In genomic region chr20:5135363-5136012, GRCh38 we compare ENCODE assay signal across 12 cellular contexts. TPM values are rescaled to one million over a fixed set of nuclear protein-coding genes. Genes with fewer than 3 reads are reported as not detected.
DNase-seq lines count a peak whose midpoint lies in the region; ATAC-seq and TF ChIP-seq lines count a peak whose summit lies in the region.
"Had no signal": no experiment of that assay in that cellular context is flagged by ENCODE, and none has a peak within 500 bp of the region (broad histone marks: within the 10 kb centered on the region; RNA-seq: fewer than 3 reads in every experiment).

No MANE protein-coding gene starts in this region.

- peaks cover 11% of the 10 kb centered on the region for H3K36me3 Mint-ChIP-seq in activated B cell treated with CpG ODN at 0.5 μM for 24 hours (ENCODE audit: low read depth)
- H3K36me3 Mint-ChIP-seq: immature natural killer cell had no signal

- H3K4me3 Mint-ChIP-seq in activated B cell treated with CpG ODN at 0.5 μM for 24 hours, result no peak overlapping the region
- H3K4me3 Mint-ChIP-seq: dendritic cell treated with granulocyte-macrophage colony-stimulating factor and Interleukin-4, amounts not matched to agents 40 ng/mL and 50 ng/mL, for 4 days; immature natural killer cell had no signal

- H3K27ac ChIP-seq in iPS-20b (ENCODE audit: low read length), result peak overlapping the region; percentile 11

- no peaks in the 10 kb centered on the region for H3K27me3 Mint-ChIP-seq in activated B cell treated with CpG ODN at 0.5 μM for 24 hours
- H3K27me3 Mint-ChIP-seq: dendritic cell treated with granulocyte-macrophage colony-stimulating factor and Interleukin-4, amounts not matched to agents 40 ng/mL and 50 ng/mL, for 4 days had no signal

- DNase-seq in activated B cell treated with CpG ODN at 0.5 μM for 24 hours (no peak), superior temporal gyrus (ENCODE audit: extremely low spot score) (peak; percentile 75), NCI-H524 (lab: John Stamatoyannopoulos, UW) (no peak), DMS53 (lab: John Stamatoyannopoulos, UW) (no peak), DMS153 (lab: John Stamatoyannopoulos, UW) (no peak)
- DNase-seq: activated T-cell treated with anti-CD3 and anti-CD28 coated beads for 4 hours; immature natural killer cell; stimulated activated naive CD4-positive, alpha-beta T cell treated with Interleukin-2 at 50 U/mL for 16 hours had no signal

- H3K9ac ChIP-seq in iPS-20b (ENCODE audit: low read depth, low read length), result no peak overlapping the region

- H3K9me3 Mint-ChIP-seq in activated B cell treated with CpG ODN at 0.5 μM for 24 hours, result no peaks in the 10 kb centered on the region
- H3K9me3 Mint-ChIP-seq: dendritic cell treated with granulocyte-macrophage colony-stimulating factor and Interleukin-4, amounts not matched to agents 40 ng/mL and 50 ng/mL, for 4 days; immature natural killer cell had no signal

- H3K4me1 ChIP-seq in iPS-20b (ENCODE audit: insufficient read depth, low read length), result 0 out of 2 replicates have a peak, but pooled peaks cover 5% of the 10 kb centered on the region

- no peak overlapping the region for H3K4me3 ChIP-seq in iPS-20b (ENCODE audit: low read length)
- H3K4me3 ChIP-seq: SJSA1 had no signal

- H3K27ac Mint-ChIP-seq in activated B cell treated with CpG ODN at 0.5 μM for 24 hours, result no peak overlapping the region
- H3K27ac Mint-ChIP-seq: dendritic cell treated with granulocyte-macrophage colony-stimulating factor and Interleukin-4, amounts not matched to agents 40 ng/mL and 50 ng/mL, for 4 days had no signal

- ATAC-seq in GM21737 (IDR thresholded peaks at IDR 0.05; ENCODE audit: unreplicated experiment), result peak; percentile 67
- peak; percentile 49 for ATAC-seq in activated B cell treated with CpG ODN at 0.5 μM for 24 hours (ENCODE audit: low read depth)

- no peak for TF ChIP-seq CTCF in activated B cell treated with CpG ODN at 0.5 μM for 24 hours (IDR thresholded peaks at IDR 0.05)

- POLR2A ChIA-PET in activated B cell treated with CpG ODN at 0.5 μM for 24 hours (lab: Charles Lee), result interaction anchor here (1.8 kb wide), 1 partner anchor 9 kb away, joined by 4 read pairs; the partner anchor contains the start of gene CDS2

- peaks cover 40% of the 10 kb centered on the region for H3K4me1 Mint-ChIP-seq in activated B cell treated with CpG ODN at 0.5 μM for 24 hours

- CTCF ChIA-PET in activated B cell treated with CpG ODN at 0.5 μM for 24 hours (lab: Charles Lee), result no interaction called here

- no peaks in the 10 kb centered on the region for H3K36me3 ChIP-seq in iPS-20b (ENCODE audit: insufficient read depth, low read depth, low read length)
- H3K36me3 ChIP-seq: SJSA1 had no signal

- H3K27me3 ChIP-seq in iPS-20b (ENCODE audit: insufficient read depth, low read length), result no peaks in the 10 kb centered on the region
- H3K27me3 ChIP-seq: SJSA1 had no signal

- no peaks in the 10 kb centered on the region for H3K9me3 ChIP-seq in iPS-20b (ENCODE audit: insufficient read depth, low read depth, low read length)
- H3K9me3 ChIP-seq: SJSA1 had no signal

- intact Hi-C loops in activated B cell treated with CpG ODN at 0.5 μM for 24 hours (cut with micrococcal nuclease), result no loop called here

RNA-seq across cellular contexts. Expression of gene CDS2, which starts 8.7 kb away (rescaled TPM):
- 32.4 and 37.4 TPM in 2 replicates for total RNA-seq in activated B cell treated with CpG ODN at 0.5 μM for 24 hours

RNA-seq across cellular contexts. Expression of gene PCNA, which starts 15.7 kb away (rescaled TPM):
- 62.0 and 69.9 TPM in 2 replicates for total RNA-seq in activated B cell treated with CpG ODN at 0.5 μM for 24 hours

RNA-seq across cellular contexts. Expression of gene TMEM230, which starts 22.6 kb away (rescaled TPM):
- total RNA-seq in activated B cell treated with CpG ODN at 0.5 μM for 24 hours, result 72.4 and 76.5 TPM in 2 replicates
